8 cellular contexts compared by ENCODE assay signal in the genomic region with DNA sequence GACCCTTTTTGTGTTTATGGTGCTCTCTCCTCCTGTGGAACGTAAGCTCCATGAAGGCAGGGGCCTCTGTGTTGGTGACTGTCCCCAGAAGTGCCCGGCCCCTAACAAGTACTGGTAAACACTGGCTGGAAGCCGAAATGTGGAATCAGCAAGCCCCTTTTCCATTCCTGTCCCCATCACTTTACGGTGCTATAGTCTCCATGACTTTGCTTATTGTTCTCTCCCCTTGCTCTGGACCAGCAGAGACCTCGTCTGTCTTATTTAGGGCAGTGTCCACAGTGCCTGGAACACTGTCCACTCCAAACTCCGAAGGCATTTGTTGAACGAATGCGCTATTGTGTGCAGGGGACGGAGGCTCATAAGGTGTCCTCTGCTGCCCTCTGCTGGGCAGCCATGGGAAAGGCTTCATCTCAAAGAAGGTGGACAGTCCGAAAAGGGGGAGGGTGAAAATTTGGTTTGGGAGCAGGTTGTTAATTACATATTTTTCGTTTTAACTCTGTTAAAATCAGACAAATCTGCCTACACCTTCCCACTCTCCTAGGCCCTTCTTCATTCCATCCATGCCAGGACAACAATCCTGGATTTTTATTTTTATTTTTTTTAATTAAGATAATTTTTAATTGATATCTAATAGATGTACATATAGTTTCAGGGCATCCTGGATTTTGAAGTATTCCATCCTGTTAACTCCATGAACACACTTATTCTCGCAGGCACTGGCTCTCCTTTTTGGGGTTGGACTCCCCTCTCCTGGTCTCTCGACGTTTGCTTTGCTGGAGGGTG.
DNase-seq lines count a peak whose midpoint lies in the region; ATAC-seq and TF ChIP-seq lines count a peak whose summit lies in the region.

No MANE protein-coding gene starts in this region.

- TF ChIP-seq CTCF in left ventricle myocardium inferior (IDR thresholded peaks at IDR 0.05; ENCODE audit: borderline replicate concordance) = peak; percentile 95
- peak; percentile 96 for TF ChIP-seq CTCF in retinal pigment epithelial cell (conservative IDR thresholded peaks at IDR 0.05; ENCODE audit: low read depth, low read length)

- H3K27ac ChIP-seq in left ventricle myocardium inferior (replicated peaks) = no peak overlapping the region

- no peaks in the 10 kb centered on the region for H3K36me3 Mint-ChIP-seq in T-helper 17 cell (ENCODE audit: low read depth)

- H3K36me3 ChIP-seq in left ventricle myocardium inferior = no peaks in the 10 kb centered on the region

- H3K27me3 Mint-ChIP-seq in T-helper 17 cell = peaks cover 26% of the 10 kb centered on the region

- H3K27me3 ChIP-seq in left ventricle myocardium inferior (ENCODE audit: low read depth) = peaks cover 27% of the 10 kb centered on the region

- intact Hi-C loops in left ventricle myocardium inferior (cut with micrococcal nuclease) = loop anchor here (10.0 kb wide), 1 partner anchor 646 kb away; no protein-coding TSS in a partner anchor

- peaks cover 8% of the 10 kb centered on the region for H3K4me1 Mint-ChIP-seq in T-helper 17 cell

- H3K27ac Mint-ChIP-seq in T-helper 17 cell = no peak overlapping the region

- H3K4me3 Mint-ChIP-seq in T-helper 17 cell = no peak overlapping the region

- H3K4me1 ChIP-seq in left ventricle myocardium inferior = peaks cover 11% of the 10 kb centered on the region

- H3K9me3 ChIP-seq in T-helper 17 cell (ENCODE audit: control insufficient read depth, low read length, poor library complexity, severe bottlenecking) (no peaks in the 10 kb centered on the region), left ventricle myocardium inferior (replicated peaks) (no peaks in the 10 kb centered on the region)

- DNase-seq in Ammon's horn (ENCODE audit: low spot score) = peak; percentile 92
- peak; percentile 78 for DNase-seq in NCI-H1092 treated with DMSO at 0.1 percent for 48 hours (lab: John Stamatoyannopoulos, UW)
- peak; percentile 38 to 56 (median 50) for DNase-seq in T-helper 17 cell
- DNase-seq in amygdala (lab: John Stamatoyannopoulos, UW) = peak in 52 of 56 donors; percentile 3 to 86 (median 56)
- peak; percentile 73 for DNase-seq in left ventricle myocardium inferior
- no peak for DNase-seq in retinal pigment epithelial cell (ENCODE audit: low read depth)

- H3K4me3 ChIP-seq in left ventricle myocardium inferior = no peak overlapping the region
- H3K4me3 ChIP-seq in retinal pigment epithelial cell (ENCODE audit: low read length) = no peak overlapping the region

- peak; percentile 67 for ATAC-seq in GM19395 (IDR thresholded peaks at IDR 0.05; ENCODE audit: unreplicated experiment)
- peak; percentile 82 for ATAC-seq in T-helper 17 cell
- no peak for ATAC-seq in HG03442 (IDR thresholded peaks at IDR 0.05; ENCODE audit: unreplicated experiment)
